8 cellular contexts compared by ENCODE assay signal in genomic region chr17:55735784-55736405, GRCh38. TPM values are rescaled to one million over a fixed set of nuclear protein-coding genes. Genes with fewer than 3 reads are reported as not detected.
DNase-seq lines count a peak whose midpoint lies in the region; ATAC-seq and TF ChIP-seq lines count a peak whose summit lies in the region.

No MANE protein-coding gene starts in this region.

- TF ChIP-seq CTCF in HCT116 (IDR thresholded peaks at IDR 0.05 in 2 of 3, conservative IDR thresholded peaks at IDR 0.05 in 1 of 3; ENCODE audit: borderline replicate concordance in 1 of 3, insufficient read depth in 1 of 3, low read depth in 2 of 3, low read length in 2 of 3) (peak; percentile 62 to 97 (median 80); a peak in 5 of 6 replicates), cardiac fibroblast (IDR thresholded peaks at IDR 0.05; ENCODE audit: low read depth, low read length) (peak; percentile 81), mesothelial cell of epicardium (IDR thresholded peaks at IDR 0.05; ENCODE audit: unreplicated experiment) (peak; percentile 39)

- peaks cover 5% of the 10 kb centered on the region for H3K27me3 ChIP-seq in CD4-positive, CD25-positive, alpha-beta regulatory T cell (ENCODE audit: control insufficient read depth, insufficient read depth, low read length)
- H3K27me3 ChIP-seq in HCT116 (ENCODE audit: insufficient read depth, low read length): peaks cover 20% of the 10 kb centered on the region; the same call in 1 of the 2 replicates

- peak in 2 of 3 donors; percentile 24 to 58 for DNase-seq in CD4-positive, CD25-positive, alpha-beta regulatory T cell
- peak; percentile 49 for DNase-seq in HCT116 (ENCODE audit: low read depth, low spot score)
- DNase-seq in RKO (ENCODE audit: low spot score): peak; percentile 63
- DNase-seq in cardiac fibroblast (ENCODE audit: low read depth in 2 of 2): peak; percentile 76 to 78
- DNase-seq in mesothelial cell of epicardium (ENCODE audit: low spot score in 2 of 2, unreplicated experiment in 2 of 2): no peak
- DNase-seq in posterior cingulate gyrus: no peak
- no peak for DNase-seq in mesenteric fat pad (ENCODE audit: low spot score)

- RAD21 ChIA-PET in HCT116 (lab: Charles Lee; ENCODE audit: low non-redundant PET in 1 of 2, low total read pairs in 2 of 2, uncharacterized antibody in 2 of 2, unreplicated experiment in 2 of 2): no interaction called here

- H3K4me3 Mint-ChIP-seq in CD4-positive, CD25-positive, alpha-beta regulatory T cell: no peak overlapping the region
- H3K4me3 Mint-ChIP-seq in mesothelial cell of epicardium: no peak overlapping the region

- peak overlapping the region; percentile 72 for H2AFZ ChIP-seq in HCT116 (ENCODE audit: low read depth, low read length, poor library complexity, severe bottlenecking)

- H4K20me1 ChIP-seq in HCT116 (ENCODE audit: insufficient read depth): no peaks in the 10 kb centered on the region

- no peak overlapping the region for H3K4me2 ChIP-seq in HCT116 (ENCODE audit: low read length)

- H3K27ac Mint-ChIP-seq in CD4-positive, CD25-positive, alpha-beta regulatory T cell: no peak overlapping the region
- no peak overlapping the region for H3K27ac Mint-ChIP-seq in mesothelial cell of epicardium

- TF ChIP-seq POLR2A in HCT116 (IDR thresholded peaks at IDR 0.05; ENCODE audit: borderline replicate concordance, extremely low read depth, insufficient read depth, insufficient read length): no peak

- no peaks in the 10 kb centered on the region for H3K9me2 ChIP-seq in HCT116 (ENCODE audit: insufficient read depth)

- H3K27ac ChIP-seq in CD4-positive, CD25-positive, alpha-beta regulatory T cell (ENCODE audit: insufficient read depth, low read length, poor library complexity, severe bottlenecking): no peak overlapping the region
- H3K27ac ChIP-seq in HCT116 (ENCODE audit: low read depth, low read length): no peak overlapping the region

- no peaks in the 10 kb centered on the region for H3K79me2 ChIP-seq in HCT116 (ENCODE audit: insufficient read depth, low read length)

- H3K27me3 Mint-ChIP-seq in CD4-positive, CD25-positive, alpha-beta regulatory T cell: peaks cover 11% of the 10 kb centered on the region
- H3K27me3 Mint-ChIP-seq in mesothelial cell of epicardium (ENCODE audit: low read depth): no peaks in the 10 kb centered on the region

- no peaks in the 10 kb centered on the region for H3K9me3 Mint-ChIP-seq in CD4-positive, CD25-positive, alpha-beta regulatory T cell
- no peaks in the 10 kb centered on the region for H3K9me3 Mint-ChIP-seq in mesothelial cell of epicardium

- H3K9me3 ChIP-seq in CD4-positive, CD25-positive, alpha-beta regulatory T cell (ENCODE audit: control insufficient read depth in 2 of 2, low read length in 2 of 2): no peaks in the 10 kb centered on the region
- no peaks in the 10 kb centered on the region for H3K9me3 ChIP-seq in HCT116 (ENCODE audit: control insufficient read depth in 1 of 2, insufficient read depth in 1 of 2, low read depth in 1 of 2, low read length in 2 of 2)

- no peak overlapping the region for H3K9ac ChIP-seq in HCT116 (ENCODE audit: low read length)

- no peaks in the 10 kb centered on the region for H3K36me3 ChIP-seq in CD4-positive, CD25-positive, alpha-beta regulatory T cell (ENCODE audit: control insufficient read depth, insufficient read depth, low read length)
- H3K36me3 ChIP-seq in HCT116 (ENCODE audit: control insufficient read depth in 1 of 2, insufficient read depth in 2 of 2, low read length in 2 of 2): no peaks in the 10 kb centered on the region

- ATAC-seq in CD4-positive, CD25-positive, alpha-beta regulatory T cell (ENCODE audit: low read depth in 2 of 2): no peak
- ATAC-seq in HCT116 (peak; percentile 86), GM21528 (IDR thresholded peaks at IDR 0.05; ENCODE audit: low FRiP score, unreplicated experiment) (no peak)

- CTCF ChIA-PET in HCT116 (lab: Charles Lee): interaction anchor here (0.6 to 4.2 kb wide), 13 partner anchors 7 to 980 kb away, joined by 3 to 58 read pairs (median 4); partner anchors contain the start of genes PCTP and TMEM100

- intact Hi-C loops in HCT116 (cut with micrococcal nuclease): no loop called here
- intact Hi-C loops in posterior cingulate gyrus (cut with DNase I): no loop called here

- BruUV-seq in HCT116 (replicated peaks; lab: Mats Ljungman, UMichigan): no TSS peak

- H3K4me1 ChIP-seq in CD4-positive, CD25-positive, alpha-beta regulatory T cell (ENCODE audit: control insufficient read depth, insufficient read depth, low read length, poor library complexity, severe bottlenecking): no peaks in the 10 kb centered on the region
- peaks cover 0 to 7% of the 10 kb centered on the region in 2 experiments; a peak in 1 of 4 replicates for H3K4me1 ChIP-seq in HCT116 (ENCODE audit: control insufficient read depth in 1 of 2, insufficient read depth in 2 of 2, low read length in 2 of 2)

- POLR2A ChIA-PET in HCT116 (lab: Charles Lee): interaction anchor here (1.1 to 2.0 kb wide), 2 partner anchors 15 kb away, joined by 3 to 8 read pairs; partner anchors contain the start of gene PCTP

- peak; percentile 46 for TF ChIP-seq RAD21 in HCT116 (IDR thresholded peaks at IDR 0.05; ENCODE audit: low read depth)

- H3K4me1 Mint-ChIP-seq in CD4-positive, CD25-positive, alpha-beta regulatory T cell: peaks cover 0 to 19% (median 0%) of the 10 kb centered on the region in 4 donors
- H3K4me1 Mint-ChIP-seq in mesothelial cell of epicardium: peaks cover 32% of the 10 kb centered on the region

- no peaks in the 10 kb centered on the region for H3K36me3 Mint-ChIP-seq in CD4-positive, CD25-positive, alpha-beta regulatory T cell
- no peaks in the 10 kb centered on the region for H3K36me3 Mint-ChIP-seq in mesothelial cell of epicardium

- no peak overlapping the region for H3K4me3 ChIP-seq in CD4-positive, CD25-positive, alpha-beta regulatory T cell (ENCODE audit: low read depth, low read length)
- H3K4me3 ChIP-seq in HCT116 (replicated peaks in 1 of 2; ENCODE audit: low read depth in 1 of 2, low read length in 2 of 2) (no peak overlapping the region), cardiac fibroblast (replicated peaks in 1 of 2; ENCODE audit: low read depth in 2 of 2, low read length in 2 of 2) (no peak overlapping the region)

TF ChIP-seq in HCT116, 20 proteins besides CTCF, POLR2A, EP300 and RAD21:
- no peak for TF ChIP-seq MAX (IDR thresholded peaks at IDR 0.05)
- TF ChIP-seq CEBPB (IDR thresholded peaks at IDR 0.05; ENCODE audit: low read depth): no peak
- no peak for TF ChIP-seq CBX3 (IDR thresholded peaks at IDR 0.05; ENCODE audit: low read depth)
- TF ChIP-seq ELF1 (IDR thresholded peaks at IDR 0.05; ENCODE audit: borderline replicate concordance, low read depth): peak; percentile 34; the same call in 1 of the 2 replicates
- TF ChIP-seq REST (IDR thresholded peaks at IDR 0.05; ENCODE audit: low read depth): no peak

RNA-seq across cellular contexts. Expression of gene TMEM100, which starts 13.2 kb away (rescaled TPM):
- total RNA-seq in CD4-positive, CD25-positive, alpha-beta regulatory T cell: not detected
- polyA plus RNA-seq in CD4-positive, CD25-positive, alpha-beta regulatory T cell: not detected
- total RNA-seq in HCT116 (2021; ENCODE audit: unreplicated experiment) (not detected), mesothelial cell of epicardium (4.9 to 5.1 TPM (median 5.0 TPM) in 3 replicates), mesenteric fat pad (36.8 TPM)
- not detected in 2 replicates for polyA plus RNA-seq in HCT116 (2012)

RNA-seq across cellular contexts. Expression of gene PCTP, which starts 15.0 kb away (rescaled TPM):
- total RNA-seq in CD4-positive, CD25-positive, alpha-beta regulatory T cell: 2.8 TPM
- polyA plus RNA-seq in CD4-positive, CD25-positive, alpha-beta regulatory T cell: 10 to 100 TPM in 2 of 4 donors, 1 to 10 TPM in 2; 5.0 to 10.9 (median 10.0) TPM
- total RNA-seq in HCT116 (2021; ENCODE audit: unreplicated experiment): 16.3 TPM
- polyA plus RNA-seq in HCT116 (2012): 15.7 and 17.8 TPM in 2 replicates
- 13.3 to 15.8 TPM (median 13.3 TPM) in 3 replicates for total RNA-seq in mesothelial cell of epicardium
- total RNA-seq in mesenteric fat pad: 22.5 TPM

Comparison
In these comparisons a context has a peak if more than half of its experiments do, and no peak if none do; other contexts are left out.
1. DNase-seq: peak in CD4-positive, CD25-positive, alpha-beta regulatory T cell (2 of 3), HCT116 (single experiment), RKO (single experiment) and cardiac fibroblast (2 of 2); none in mesothelial cell of epicardium (0 of 2), posterior cingulate gyrus (0 of 10) and mesenteric fat pad (single experiment).
2. Peak in every context shown above with its lines, with median percentiles within 50 percentile points of each other: CTCF ChIP-seq.